ENCODE assay signal across 2 cellular contexts in the genomic region with DNA sequence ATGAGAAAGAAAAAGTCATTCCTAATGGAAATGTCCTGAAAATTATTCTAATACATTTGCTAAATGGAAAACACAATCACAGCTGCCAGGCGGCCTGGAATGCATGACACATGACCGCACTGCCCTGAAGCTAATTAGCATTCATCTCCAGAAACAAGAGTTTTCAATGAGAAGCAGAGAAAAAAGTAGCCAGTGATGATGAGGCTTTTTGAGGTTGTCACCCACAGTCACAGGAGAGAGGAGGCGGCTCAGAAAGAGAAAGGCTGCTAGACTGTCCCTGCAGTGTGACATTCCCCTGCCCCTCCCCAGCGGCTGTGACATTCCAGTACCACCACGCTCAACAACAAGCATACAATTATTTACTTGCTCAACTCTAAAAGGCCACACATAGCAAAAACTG.
TF ChIP-seq lines count a peak whose summit lies in the region.

No MANE protein-coding gene starts in this region.

TF ChIP-seq in IMR-90, 13 proteins besides CTCF, POLR2A, EP300 and RAD21:
- no peak for TF ChIP-seq MAZ (IDR thresholded peaks at IDR 0.05; ENCODE audit: borderline replicate concordance, low read depth, low read length)

TF ChIP-seq in neural cell, 6 proteins besides CTCF, POLR2A, EP300 and RAD21:
- TF ChIP-seq MXI1 (conservative IDR thresholded peaks at IDR 0.05; ENCODE audit: poor library complexity, severe bottlenecking) (no peak), TAF1 (IDR thresholded peaks at IDR 0.05; ENCODE audit: low read depth) (no peak), POLR2AphosphoS5 (IDR thresholded peaks at IDR 0.05) (no peak), EZH2 (IDR thresholded peaks at IDR 0.05; ENCODE audit: borderline replicate concordance, insufficient read depth, low read length, poor library complexity, severe bottlenecking) (no peak)
- TF ChIP-seq, protein P1, sequence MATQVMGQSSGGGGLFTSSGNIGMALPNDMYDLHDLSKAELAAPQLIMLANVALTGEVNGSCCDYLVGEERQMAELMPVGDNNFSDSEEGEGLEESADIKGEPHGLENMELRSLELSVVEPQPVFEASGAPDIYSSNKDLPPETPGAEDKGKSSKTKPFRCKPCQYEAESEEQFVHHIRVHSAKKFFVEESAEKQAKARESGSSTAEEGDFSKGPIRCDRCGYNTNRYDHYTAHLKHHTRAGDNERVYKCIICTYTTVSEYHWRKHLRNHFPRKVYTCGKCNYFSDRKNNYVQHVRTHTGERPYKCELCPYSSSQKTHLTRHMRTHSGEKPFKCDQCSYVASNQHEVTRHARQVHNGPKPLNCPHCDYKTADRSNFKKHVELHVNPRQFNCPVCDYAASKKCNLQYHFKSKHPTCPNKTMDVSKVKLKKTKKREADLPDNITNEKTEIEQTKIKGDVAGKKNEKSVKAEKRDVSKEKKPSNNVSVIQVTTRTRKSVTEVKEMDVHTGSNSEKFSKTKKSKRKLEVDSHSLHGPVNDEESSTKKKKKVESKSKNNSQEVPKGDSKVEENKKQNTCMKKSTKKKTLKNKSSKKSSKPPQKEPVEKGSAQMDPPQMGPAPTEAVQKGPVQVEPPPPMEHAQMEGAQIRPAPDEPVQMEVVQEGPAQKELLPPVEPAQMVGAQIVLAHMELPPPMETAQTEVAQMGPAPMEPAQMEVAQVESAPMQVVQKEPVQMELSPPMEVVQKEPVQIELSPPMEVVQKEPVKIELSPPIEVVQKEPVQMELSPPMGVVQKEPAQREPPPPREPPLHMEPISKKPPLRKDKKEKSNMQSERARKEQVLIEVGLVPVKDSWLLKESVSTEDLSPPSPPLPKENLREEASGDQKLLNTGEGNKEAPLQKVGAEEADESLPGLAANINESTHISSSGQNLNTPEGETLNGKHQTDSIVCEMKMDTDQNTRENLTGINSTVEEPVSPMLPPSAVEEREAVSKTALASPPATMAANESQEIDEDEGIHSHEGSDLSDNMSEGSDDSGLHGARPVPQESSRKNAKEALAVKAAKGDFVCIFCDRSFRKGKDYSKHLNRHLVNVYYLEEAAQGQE (IDR thresholded peaks at IDR 0.05; ENCODE audit: borderline replicate concordance): no peak
TF ChIP-seq in neural cell: peak in this region for 0.
